ENCODE assay signal across 18 cellular contexts in the genomic region with DNA sequence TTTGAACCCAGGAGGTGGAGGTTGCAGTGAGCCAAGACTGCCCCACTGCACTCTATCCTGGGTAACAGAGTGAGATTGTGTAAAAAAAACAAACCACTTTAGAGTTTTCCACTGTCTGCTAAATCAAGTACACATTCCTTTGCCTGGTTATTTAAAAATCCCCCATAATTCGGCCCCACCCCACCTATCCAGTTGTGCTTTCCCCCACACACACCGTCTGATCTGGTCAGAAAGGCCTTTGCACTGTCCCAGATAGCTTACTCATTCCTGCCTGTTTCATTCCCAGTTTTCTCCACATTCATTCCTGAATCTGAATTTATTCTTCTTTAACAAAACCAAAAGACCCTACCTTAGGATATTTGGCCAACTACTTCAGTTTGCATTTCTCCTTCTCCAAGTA. TPM values are rescaled to one million over a fixed set of nuclear protein-coding genes. Genes with fewer than 3 reads are reported as not detected.
DNase-seq lines count a peak whose midpoint lies in the region; ATAC-seq and TF ChIP-seq lines count a peak whose summit lies in the region.
"Had no signal": no experiment of that assay in that cellular context is flagged by ENCODE, and none has a peak within 500 bp of the region (broad histone marks: within the 10 kb centered on the region; RNA-seq: fewer than 3 reads in every experiment).

No MANE protein-coding gene starts in this region.

- H3K36me3 ChIP-seq in left lung (no peaks in the 10 kb centered on the region), gastrocnemius medialis (no peaks in the 10 kb centered on the region)
- H3K36me3 ChIP-seq: right atrium auricular region had no signal

- ATAC-seq in CD4-positive, alpha-beta T cell (ENCODE audit: poor library complexity), result no peak
- no peak for ATAC-seq in activated B cell treated with CpG ODN at 0.5 μM for 24 hours (ENCODE audit: low read depth)
- no peak for ATAC-seq in left lung
- no peak for ATAC-seq in gastrocnemius medialis
- ATAC-seq in GM21786 (IDR thresholded peaks at IDR 0.05; ENCODE audit: unreplicated experiment), result no peak
- ATAC-seq: foreskin keratinocyte; K562; stimulated activated memory B cell treated with anti-CD40 and anti-IgM and Interleukin-4, amounts not matched to agents 10 μg/mL and 1 μg/mL and 100 μg/mL, for 72 hours had no signal

- H3K27me3 Mint-ChIP-seq in CD4-positive, alpha-beta T cell, result no peaks in the 10 kb centered on the region
- no peaks in the 10 kb centered on the region for H3K27me3 Mint-ChIP-seq in activated B cell treated with CpG ODN at 0.5 μM for 24 hours
- H3K27me3 Mint-ChIP-seq: activated CD4-positive, alpha-beta memory T cell treated with anti-CD3 and anti-CD28 coated beads for 36 hours; stimulated activated memory B cell treated with anti-CD40 and anti-IgM and Interleukin-4, amounts not matched to agents 10 μg/mL and 1 μg/mL and 100 μg/mL, for 72 hours had no signal

- in situ Hi-C loops in gastrocnemius medialis (cut with MboI; ENCODE audit: low sequenced_read_pairs in 4 of 4), result no loop called here
- in situ Hi-C loops in KBM-7 (cut with MboI; ENCODE audit: low pct_unique_long_range_greater_than_20kb, low sequenced_read_pairs), result no loop called here

- peak overlapping the region; percentile 0 for H3K4me3 Mint-ChIP-seq in CD4-positive, alpha-beta T cell
- no peak overlapping the region for H3K4me3 Mint-ChIP-seq in activated B cell treated with CpG ODN at 0.5 μM for 24 hours
- H3K4me3 Mint-ChIP-seq: activated CD4-positive, alpha-beta memory T cell treated with anti-CD3 and anti-CD28 coated beads for 36 hours; stimulated activated memory B cell treated with anti-CD40 and anti-IgM and Interleukin-4, amounts not matched to agents 10 μg/mL and 1 μg/mL and 100 μg/mL, for 72 hours had no signal

- peaks cover 10 to 81% of the 10 kb centered on the region in 2 donors for H3K4me1 ChIP-seq in left lung
- H3K4me1 ChIP-seq in gastrocnemius medialis, result peaks cover 54 to 66% of the 10 kb centered on the region in 2 donors

- CTCF ChIA-PET in CD4-positive, alpha-beta T cell (lab: Charles Lee), result interaction anchor here (1.4 kb wide), 1 partner anchor 127 kb away, joined by 3 read pairs; no protein-coding TSS in a partner anchor
- CTCF ChIA-PET in activated B cell treated with CpG ODN at 0.5 μM for 24 hours (lab: Charles Lee), result interaction anchor here (0.6 kb wide), 1 partner anchor 572 kb away, joined by 4 read pairs; no protein-coding TSS in a partner anchor

- no peak for TF ChIP-seq CTCF in CD4-positive, alpha-beta T cell (IDR thresholded peaks at IDR 0.05)
- TF ChIP-seq CTCF in activated B cell treated with CpG ODN at 0.5 μM for 24 hours (IDR thresholded peaks at IDR 0.05) (no peak), left lung (IDR thresholded peaks at IDR 0.05) (no peak), gastrocnemius medialis (IDR thresholded peaks at IDR 0.05 in 4 of 5, conservative IDR thresholded peaks at IDR 0.05 in 1 of 5) (no peak)

- H3K27me3 ChIP-seq in CD4-positive, alpha-beta T cell (ENCODE audit: control insufficient read depth, insufficient read depth, low read length), result no peaks in the 10 kb centered on the region
- H3K27me3 ChIP-seq in left lung (no peaks in the 10 kb centered on the region), gastrocnemius medialis (no peaks in the 10 kb centered on the region)
- H3K27me3 ChIP-seq: foreskin keratinocyte, right atrium auricular region had no signal

- no peak overlapping the region for H3K4me3 ChIP-seq in left lung
- no peak overlapping the region for H3K4me3 ChIP-seq in gastrocnemius medialis
- H3K4me3 ChIP-seq: K562, right atrium auricular region had no signal

- peak overlapping the region; percentile 15 for H3K27ac Mint-ChIP-seq in CD4-positive, alpha-beta T cell
- H3K27ac Mint-ChIP-seq in activated B cell treated with CpG ODN at 0.5 μM for 24 hours, result peak overlapping the region; percentile 27
- H3K27ac Mint-ChIP-seq: activated CD4-positive, alpha-beta memory T cell treated with anti-CD3 and anti-CD28 coated beads for 36 hours; stimulated activated memory B cell treated with anti-CD40 and anti-IgM and Interleukin-4, amounts not matched to agents 10 μg/mL and 1 μg/mL and 100 μg/mL, for 72 hours had no signal

- H3K27ac ChIP-seq in CD4-positive, alpha-beta T cell (ENCODE audit: low read depth, low read length), result no peak overlapping the region
- H3K27ac ChIP-seq in left lung, result peak overlapping the region; percentile 86 to 88
- H3K27ac ChIP-seq in gastrocnemius medialis, result peak overlapping the region; percentile 89 to 99 (median 96)
- H3K27ac ChIP-seq: foreskin keratinocyte had no signal

- no peaks in the 10 kb centered on the region for H3K9me3 Mint-ChIP-seq in CD4-positive, alpha-beta T cell
- H3K9me3 Mint-ChIP-seq in activated B cell treated with CpG ODN at 0.5 μM for 24 hours, result no peaks in the 10 kb centered on the region
- H3K9me3 Mint-ChIP-seq: activated CD4-positive, alpha-beta memory T cell treated with anti-CD3 and anti-CD28 coated beads for 36 hours; stimulated activated memory B cell treated with anti-CD40 and anti-IgM and Interleukin-4, amounts not matched to agents 10 μg/mL and 1 μg/mL and 100 μg/mL, for 72 hours had no signal

- intact Hi-C loops in CD4-positive, alpha-beta T cell (cut with DNase I, micrococcal nuclease), result loop anchor here in 1 of 2 experiments (5.0 kb wide), 1 partner anchor 39 kb away; no protein-coding TSS in a partner anchor
- intact Hi-C loops in activated B cell treated with CpG ODN at 0.5 μM for 24 hours (cut with micrococcal nuclease) (loop anchor here (5.0 kb wide), 1 partner anchor 34 kb away; no protein-coding TSS in a partner anchor), left lung (cut with DNase I) (no loop called here), gastrocnemius medialis (cut with DNase I; ENCODE audit: low total_unique reads) (no loop called here)

- POLR2A ChIA-PET in CD4-positive, alpha-beta T cell (lab: Charles Lee), result interaction anchor here (0.6 to 0.7 kb wide), 2 partner anchors 124 to 183 kb away, joined by 3 to 4 read pairs; no protein-coding TSS in a partner anchor
- POLR2A ChIA-PET in activated B cell treated with CpG ODN at 0.5 μM for 24 hours (lab: Charles Lee), result interaction anchor here (2.0 kb wide), 1 partner anchor 34 kb away, joined by 6 read pairs; no protein-coding TSS in a partner anchor

- H3K36me3 Mint-ChIP-seq in CD4-positive, alpha-beta T cell (ENCODE audit: low read depth), result peaks cover 5% of the 10 kb centered on the region
- H3K36me3 Mint-ChIP-seq in activated B cell treated with CpG ODN at 0.5 μM for 24 hours (ENCODE audit: low read depth), result no peaks in the 10 kb centered on the region
- H3K36me3 Mint-ChIP-seq: activated CD4-positive, alpha-beta memory T cell treated with anti-CD3 and anti-CD28 coated beads for 36 hours; stimulated activated memory B cell treated with anti-CD40 and anti-IgM and Interleukin-4, amounts not matched to agents 10 μg/mL and 1 μg/mL and 100 μg/mL, for 72 hours had no signal

- H3K9me3 ChIP-seq in CD4-positive, alpha-beta T cell (ENCODE audit: control insufficient read depth, low read length), result no peaks in the 10 kb centered on the region
- H3K9me3 ChIP-seq in left lung (no peaks in the 10 kb centered on the region), gastrocnemius medialis (no peaks in the 10 kb centered on the region)
- H3K9me3 ChIP-seq: right atrium auricular region had no signal

- DNase-seq in CD4-positive, alpha-beta T cell, result no peak
- DNase-seq in activated B cell treated with CpG ODN at 0.5 μM for 24 hours (no peak), left lung (no peak), gastrocnemius medialis (no peak), putamen (ENCODE audit: low spot score) (no peak), KBM-7 (no peak), NCI-H2107 treated with DMSO at 0.1 percent for 48 hours (lab: John Stamatoyannopoulos, UW; ENCODE audit: unreplicated experiment) (no peak)
- DNase-seq: activated CD4-positive, alpha-beta memory T cell treated with anti-CD3 and anti-CD28 coated beads for 36 hours; activated gamma-delta T cell; DMS79; effector memory CD4-positive, alpha-beta T cell; foreskin keratinocyte; H7; NCI-H1417 treated with DMSO at 0.1 percent for 48 hours had no signal

- no peak for TF ChIP-seq POLR2A in gastrocnemius medialis (IDR thresholded peaks at IDR 0.05)

- peaks cover 37% of the 10 kb centered on the region for H3K4me1 Mint-ChIP-seq in CD4-positive, alpha-beta T cell (ENCODE audit: low read depth)
- peaks cover 46% of the 10 kb centered on the region for H3K4me1 Mint-ChIP-seq in activated B cell treated with CpG ODN at 0.5 μM for 24 hours

RNA-seq across cellular contexts. Expression of gene NINJ2, which starts 29.5 kb away (rescaled TPM):
- 1 to 10 TPM; 1.1 to 3.4 TPM for total RNA-seq in CD4-positive, alpha-beta T cell
- total RNA-seq in activated B cell treated with CpG ODN at 0.5 μM for 24 hours, result 3.0 and 3.6 TPM in 2 replicates
- total RNA-seq in left lung, result 10 to 100 TPM; 13.0 to 18.0 TPM
- total RNA-seq in gastrocnemius medialis, result 100 to 1,000 TPM in 1 of 4 donors, 10 to 100 TPM in 3; 12.0 to 106 (median 78.5) TPM
